Comparison of ENCODE assay signal across 18 cellular contexts in the genomic region with DNA sequence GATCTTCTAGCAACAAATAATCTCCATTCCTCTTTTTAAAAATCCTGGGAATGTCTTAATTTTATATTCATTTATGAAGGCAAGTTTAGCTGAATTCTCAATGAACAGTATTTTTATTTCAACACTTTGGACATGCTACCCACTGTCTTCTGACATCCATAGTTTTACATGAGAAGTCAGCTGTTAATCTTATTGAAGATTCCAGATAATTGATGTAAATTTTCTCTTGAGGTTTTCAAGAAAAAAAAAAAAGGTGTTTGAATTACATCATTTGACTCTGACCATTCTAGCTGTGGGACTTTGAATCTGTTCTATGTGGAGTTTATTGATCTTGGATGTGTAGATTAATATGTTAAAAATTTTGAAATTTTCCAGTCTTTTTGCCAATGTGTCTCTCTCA. TPM values are rescaled to one million over a fixed set of nuclear protein-coding genes. Genes with fewer than 3 reads are reported as not detected.
DNase-seq lines count a peak whose midpoint lies in the region; ATAC-seq, FAIRE-seq and TF ChIP-seq lines count a peak whose summit lies in the region.
"Had no signal": no experiment of that assay in that cellular context is flagged by ENCODE, and none has a peak within 500 bp of the region (broad histone marks: within the 10 kb centered on the region; RNA-seq: fewer than 3 reads in every experiment).

No MANE protein-coding gene starts in this region.

- FAIRE-seq in D721Med (lab: Jason Lieb, UNC) = peak; percentile 61

- H3K27ac ChIP-seq in RWPE1 = no peak overlapping the region
- H3K27ac ChIP-seq: left ventricle myocardium inferior, tibial artery had no signal

- CTCF ChIA-PET in RWPE1 (lab: Yijun Ruan, JAX) = no interaction called here

- DNase-seq in D721Med (ENCODE audit: insufficient read length, low spot score) (no peak), HT1080 (ENCODE audit: low read depth) (peak; percentile 5), RWPE1 (ENCODE audit: low spot score) (peak; percentile 1), fibroblast of pulmonary artery (ENCODE audit: low read depth) (peak; percentile 10)
- DNase-seq: activated naive CD8-positive, alpha-beta T cell treated with anti-CD3 and anti-CD28 coated beads for 36 hours; CD8-positive, alpha-beta T cell; dermis blood vessel endothelial cell; left ventricle myocardium inferior; NCI-H187 treated with DMSO at 0.1 percent for 48 hours; T-helper 9 cell; tibial artery had no signal

- H3K4me3 ChIP-seq in fibroblast of pulmonary artery (replicated peaks; ENCODE audit: low read depth, low read length) = no peak overlapping the region
- H3K4me3 ChIP-seq: left ventricle myocardium inferior, smooth muscle cell, tibial artery had no signal

- no peak for ATAC-seq in HG03280 (IDR thresholded peaks at IDR 0.05; ENCODE audit: unreplicated experiment)
- ATAC-seq in HG02642 (IDR thresholded peaks at IDR 0.05; ENCODE audit: poor library complexity, unreplicated experiment) = no peak
- ATAC-seq in HG02870 (IDR thresholded peaks at IDR 0.05; ENCODE audit: unreplicated experiment) = no peak
- no peak for ATAC-seq in HG03135 (IDR thresholded peaks at IDR 0.05; ENCODE audit: unreplicated experiment)
- ATAC-seq: CD8-positive, alpha-beta T cell had no signal

- POLR2A ChIA-PET in RWPE1 (lab: Yijun Ruan, JAX; ENCODE audit: low non-redundant PET) = no interaction called here

- TF ChIP-seq CTCF in D721Med (IDR thresholded peaks at IDR 0.05; ENCODE audit: insufficient read depth, missing control alignments) (no peak), RWPE1 (conservative IDR thresholded peaks at IDR 0.05; ENCODE audit: low read depth) (no peak), fibroblast of pulmonary artery (IDR thresholded peaks at IDR 0.05; ENCODE audit: low read length, missing control alignments) (no peak)

RNA-seq across cellular contexts. Expression of gene PDHA2, which starts 28.0 kb away (rescaled TPM):
- total RNA-seq in HT1080 (2014; rRNA removed; shearing (Covaris generic)) = not detected in 2 replicates
- not detected in 2 replicates for polyA plus RNA-seq in HT1080 (2015; cell fraction: cytosol; rRNA removed)
- not detected in 2 replicates for polyA plus RNA-seq in HT1080 (2015; cell fraction: nucleus; rRNA removed)
- total RNA-seq: activated naive CD8-positive, alpha-beta T cell treated with anti-CD3 and anti-CD28 coated beads for 36 hours; CD8-positive, alpha-beta T cell; dermis blood vessel endothelial cell; left ventricle myocardium inferior; neural crest cell; RPMI7951; smooth muscle cell had no signal
- polyA plus RNA-seq: smooth muscle cell had no signal
